Comparison of ENCODE assay signal across 8 cellular contexts in genomic region chr20:32674362-32674789, GRCh38. TPM values are rescaled to one million over a fixed set of nuclear protein-coding genes. Genes with fewer than 3 reads are reported as not detected.
DNase-seq lines count a peak whose midpoint lies in the region; ATAC-seq, FAIRE-seq and TF ChIP-seq lines count a peak whose summit lies in the region.

No MANE protein-coding gene starts in this region.

- H3K79me2 ChIP-seq in osteoblast (ENCODE audit: insufficient read depth, low read length) = no peaks in the 10 kb centered on the region

- intact Hi-C loops in posterior vena cava (cut with DNase I) = no loop called here

- no peaks in the 10 kb centered on the region for H3K27me3 Mint-ChIP-seq in activated CD4-positive, alpha-beta T cell treated with anti-CD3 and anti-CD28 coated beads, Interleukin-2, amount 10 ng/mL, durations not matched to agents 7 days and 5 days

- H3K9me3 ChIP-seq in A549 (no peaks in the 10 kb centered on the region), osteoblast (ENCODE audit: low read depth, low read length) (no peaks in the 10 kb centered on the region)

- TF ChIP-seq POLR2A in A549 (IDR thresholded peaks at IDR 0.05; ENCODE audit: low read length) = no peak
- TF ChIP-seq POLR2A in GM12891 (IDR thresholded peaks at IDR 0.05; ENCODE audit: low read depth, low read length) = no peak

- ATAC-seq in A549 (peak; percentile 74 to 87), GM21528 (IDR thresholded peaks at IDR 0.05; ENCODE audit: low FRiP score, unreplicated experiment) (no peak)

- peaks cover 38% of the 10 kb centered on the region for H3K4me1 Mint-ChIP-seq in activated CD4-positive, alpha-beta T cell treated with anti-CD3 and anti-CD28 coated beads, Interleukin-2, amount 10 ng/mL, durations not matched to agents 7 days and 5 days

- CTCF ChIA-PET in A549 (lab: Yijun Ruan, JAX) = interaction anchor here (0.6 to 27.5 kb wide), 56 partner anchors 9 to 1032 kb away, joined by 3 to 396 read pairs (median 5); partner anchors contain the start of genes COMMD7 and DNMT3B
- CTCF ChIA-PET in activated CD4-positive, alpha-beta T cell treated with anti-CD3 and anti-CD28 coated beads, Interleukin-2, amount 10 ng/mL, durations not matched to agents 7 days and 5 days (lab: Charles Lee) = interaction anchor here (0.7 to 4.5 kb wide), 16 partner anchors 8 to 530 kb away, joined by 3 to 87 read pairs (median 4); no protein-coding TSS in a partner anchor

- peak; percentile 66 to 80 for DNase-seq in A549 (ENCODE audit: low read depth in 1 of 2, low spot score in 1 of 2)
- peak; percentile 65 for DNase-seq in GM12891 (ENCODE audit: insufficient read length, low spot score)
- peak; percentile 75 for DNase-seq in NCI-H345 (lab: John Stamatoyannopoulos, UW)
- DNase-seq in activated CD4-positive, alpha-beta T cell treated with anti-CD3 and anti-CD28 coated beads, Interleukin-2, amount 10 ng/mL, durations not matched to agents 7 days and 5 days = peak; percentile 82
- DNase-seq in effector CD8-positive, alpha-beta T cell (lab: John Stamatoyannopoulos, UW) = peak; percentile 48
- DNase-seq in osteoblast (ENCODE audit: insufficient read length, low spot score, missing footprints) = peak; percentile 93
- no peak for DNase-seq in posterior vena cava (ENCODE audit: low spot score)

- no peak overlapping the region for H2AFZ ChIP-seq in osteoblast (ENCODE audit: low read length)

- TF ChIP-seq RAD21 in A549 (conservative IDR thresholded peaks at IDR 0.05 in 1 of 2, IDR thresholded peaks at IDR 0.05 in 1 of 2) = peak; percentile 95 to 96

- POLR2A ChIA-PET in A549 (lab: Yijun Ruan, JAX) = interaction anchor here (0.7 kb wide), 1 partner anchor 104 kb away, joined by 3 read pairs; no protein-coding TSS in a partner anchor
- POLR2A ChIA-PET in activated CD4-positive, alpha-beta T cell treated with anti-CD3 and anti-CD28 coated beads, Interleukin-2, amount 10 ng/mL, durations not matched to agents 7 days and 5 days (lab: Charles Lee) = no interaction called here

- H4K20me1 ChIP-seq in osteoblast (ENCODE audit: insufficient read depth, low read length) = no peaks in the 10 kb centered on the region

- H3K4me1 ChIP-seq in A549 (peaks cover 17% of the 10 kb centered on the region; the same call in 2 of the 3 replicates), osteoblast (ENCODE audit: insufficient read depth, low read length) (peaks cover 5% of the 10 kb centered on the region)

- H3K27ac ChIP-seq in A549 = no peak overlapping the region
- no peak overlapping the region for H3K27ac ChIP-seq in osteoblast (ENCODE audit: low read depth, low read length)

- H3K36me3 Mint-ChIP-seq in activated CD4-positive, alpha-beta T cell treated with anti-CD3 and anti-CD28 coated beads, Interleukin-2, amount 10 ng/mL, durations not matched to agents 7 days and 5 days (ENCODE audit: low read depth) = no peaks in the 10 kb centered on the region

- no peak for TF ChIP-seq EP300 in A549 (IDR thresholded peaks at IDR 0.05)

- no peak for FAIRE-seq in A549 (lab: Jason Lieb, UNC)
- FAIRE-seq in GM12891 (lab: Jason Lieb, UNC) = no peak

- peaks cover 3% of the 10 kb centered on the region for H3K27me3 ChIP-seq in osteoblast (ENCODE audit: insufficient read depth, low read length)

- peak overlapping the region; percentile 39 for H3K27ac Mint-ChIP-seq in activated CD4-positive, alpha-beta T cell treated with anti-CD3 and anti-CD28 coated beads, Interleukin-2, amount 10 ng/mL, durations not matched to agents 7 days and 5 days

- no peak overlapping the region for H3K4me3 Mint-ChIP-seq in activated CD4-positive, alpha-beta T cell treated with anti-CD3 and anti-CD28 coated beads, Interleukin-2, amount 10 ng/mL, durations not matched to agents 7 days and 5 days

- no peak overlapping the region for H3K4me2 ChIP-seq in A549
- no peak overlapping the region for H3K4me2 ChIP-seq in osteoblast (ENCODE audit: insufficient read depth, low read length)

- H3K36me3 ChIP-seq in osteoblast (ENCODE audit: insufficient read depth, low read length) = no peaks in the 10 kb centered on the region

- TF ChIP-seq CTCF in A549 (IDR thresholded peaks at IDR 0.05) (peak; percentile 93), osteoblast (IDR thresholded peaks at IDR 0.05; ENCODE audit: extremely low read depth, low read depth, low read length) (peak; percentile 87)

- 43% methylated on average over 5 of the region's 5 CpGs for WGBS in A549 (ENCODE audit: missing lambda C conversion rate)

- H3K9me3 Mint-ChIP-seq in activated CD4-positive, alpha-beta T cell treated with anti-CD3 and anti-CD28 coated beads, Interleukin-2, amount 10 ng/mL, durations not matched to agents 7 days and 5 days = no peaks in the 10 kb centered on the region

- no peak overlapping the region for H3K4me3 ChIP-seq in A549
- no peak overlapping the region for H3K4me3 ChIP-seq in osteoblast (ENCODE audit: insufficient read depth, low read length)

TF ChIP-seq in A549, 52 proteins besides CTCF, POLR2A, EP300 and RAD21:
- TF ChIP-seq ESRRA (IDR thresholded peaks at IDR 0.05; ENCODE audit: borderline replicate concordance, low read length) = no peak
- TF ChIP-seq MAFK (IDR thresholded peaks at IDR 0.05; ENCODE audit: partially characterized antibody) = peak; percentile 21
- peak; percentile 94 for TF ChIP-seq SMC3 (IDR thresholded peaks at IDR 0.05)

TF ChIP-seq in GM12891, 5 proteins besides CTCF, POLR2A, EP300 and RAD21:
- TF ChIP-seq POLR2AphosphoS5 (IDR thresholded peaks at IDR 0.05; ENCODE audit: low read depth, low read length) (no peak), TAF1 (IDR thresholded peaks at IDR 0.05; ENCODE audit: low read depth, low read length) (no peak), PAX5 (IDR thresholded peaks at IDR 0.05; ENCODE audit: insufficient read depth, low read length, severe bottlenecking) (no peak), SPI1 (IDR thresholded peaks at IDR 0.05; ENCODE audit: low read depth, low read length) (no peak), POU2F2 (IDR thresholded peaks at IDR 0.05; ENCODE audit: low read depth, low read length) (no peak)

RNA-seq across cellular contexts. Expression of gene C20orf203, which starts 0.6 kb away (rescaled TPM):
- polyA plus RNA-seq in A549 (2011; rRNA removed) (0.01 TPM in 1 of 2 replicates, not detected in the other), A549 (2017; fragmentation: RNase III; extraction: RNeasy Plus Mini Kit Qiagen cat#74134 plus additional on column Dnase treatment) (not detected in 3 replicates)
- not detected in 2 replicates for polyA plus RNA-seq in A549 (2012; cell fraction: cytosol; rRNA removed)
- 0.02 TPM in 1 of 2 replicates, not detected in the other for polyA plus RNA-seq in A549 (2012; cell fraction: nucleus; rRNA removed)
- polyA minus RNA-seq in A549 (2011; rRNA and poly(A)+ RNA removed) = 0.05 and 0.08 TPM in 2 replicates
- not detected for polyA plus RNA-seq in GM12891 (2012; ENCODE audit: low read depth, missing spikeins)
- total RNA-seq in activated CD4-positive, alpha-beta T cell treated with anti-CD3 and anti-CD28 coated beads, Interleukin-2, amount 10 ng/mL, durations not matched to agents 7 days and 5 days = under 1 TPM; 0.07 to 0.08 TPM
- total RNA-seq in osteoblast (under 0.01 and 0.29 TPM in 2 replicates), posterior vena cava (under 1 TPM in 1 of 2 donors, not detected in 1; 0.05 TPM)
